ENCODE assay signal across 9 cellular contexts in the genomic region with DNA sequence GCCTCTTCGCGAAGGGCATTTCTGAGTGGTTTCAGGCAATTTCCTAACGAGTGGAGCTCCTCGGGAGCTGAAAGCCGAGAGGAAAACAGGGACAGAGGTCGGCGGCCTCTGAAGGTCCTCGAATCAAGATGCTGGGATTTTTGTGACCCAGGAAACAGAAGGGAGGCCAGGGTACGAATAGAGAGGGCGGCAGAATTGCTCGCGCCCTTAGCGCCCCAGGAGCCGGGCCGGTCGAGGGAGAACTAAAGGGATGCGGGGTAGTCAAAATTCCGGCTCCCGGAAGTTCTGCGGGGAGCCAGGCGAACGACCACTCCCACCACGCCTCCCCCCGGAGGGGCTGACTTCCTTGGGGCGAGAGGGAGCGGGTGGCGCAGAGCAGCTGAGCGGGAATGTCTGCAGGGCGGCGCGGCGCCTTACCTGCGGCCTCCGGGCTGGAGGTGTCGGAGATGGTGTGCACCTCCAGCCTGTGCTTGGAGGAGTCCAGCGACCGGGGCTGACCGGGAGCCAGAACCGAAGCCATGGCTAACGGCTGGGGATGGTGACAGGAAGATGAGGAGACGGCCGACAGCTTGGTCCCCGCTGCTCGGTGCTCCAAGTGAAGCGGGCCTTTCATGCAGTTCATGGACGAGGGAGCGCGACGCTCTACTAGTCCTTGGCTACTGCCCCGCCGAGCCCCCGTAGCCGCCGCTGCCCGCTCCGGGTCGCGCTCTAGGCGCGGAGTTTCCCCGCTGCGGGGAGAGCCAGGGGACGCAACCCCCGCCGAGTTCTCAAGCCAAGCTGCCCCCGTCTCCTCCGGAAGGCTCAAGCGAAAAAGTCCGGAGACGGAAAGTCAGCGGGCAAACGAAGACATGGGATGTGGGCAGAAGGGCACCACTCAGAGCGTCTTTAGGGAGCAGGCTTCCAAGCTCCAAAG. TPM values are rescaled to one million over a fixed set of nuclear protein-coding genes. Genes with fewer than 3 reads are reported as not detected.
DNase-seq lines count a peak whose midpoint lies in the region; ATAC-seq and TF ChIP-seq lines count a peak whose summit lies in the region.
"Had no signal": no experiment of that assay in that cellular context is flagged by ENCODE, and none has a peak within 500 bp of the region (broad histone marks: within the 10 kb centered on the region; RNA-seq: fewer than 3 reads in every experiment).

No MANE protein-coding gene starts in this region.

- WGBS in aorta, 2 donors = 4% methylated on average over 66 to 73 of the region's 73 CpGs

- no peak for DNase-seq in stimulated activated naive CD8-positive, alpha-beta T cell treated with anti-CD3 and anti-CD28 coated beads, Interleukin-15, Interleukin-2, amounts not matched to agents 100 U/mL and 50 U/mL, for 24 hours
- no peak for DNase-seq in MCF 10A (ENCODE audit: unreplicated experiment)
- DNase-seq in lower lobe of right lung = no peak
- peak in 1 of 2 donors; percentile 59 for DNase-seq in aorta
- no peak for DNase-seq in NCI-H146 (lab: John Stamatoyannopoulos, UW)
- no peak for DNase-seq in T1000 (lab: John Stamatoyannopoulos, UW)

- H3K4me3 Mint-ChIP-seq in stimulated activated naive CD8-positive, alpha-beta T cell treated with anti-CD3 and anti-CD28 coated beads, Interleukin-15, Interleukin-2, amounts not matched to agents 100 ng/mL and 50 ng/mL, for 24 hours = peak overlapping the region; percentile 60
- peak overlapping the region; percentile 80 for H3K4me3 Mint-ChIP-seq in MCF 10A (ENCODE audit: unreplicated experiment)

- CTCF ChIA-PET in MCF 10A (lab: Yijun Ruan, JAX) = interaction anchor here (0.8 to 1.0 kb wide), 4 partner anchors 9 to 515 kb away, joined by 3 read pairs; no protein-coding TSS in a partner anchor

- H3K27me3 Mint-ChIP-seq in stimulated activated naive CD8-positive, alpha-beta T cell treated with anti-CD3 and anti-CD28 coated beads, Interleukin-15, Interleukin-2, amounts not matched to agents 100 ng/mL and 50 ng/mL, for 24 hours = peaks cover 100% of the 10 kb centered on the region
- peaks cover 41% of the 10 kb centered on the region for H3K27me3 Mint-ChIP-seq in MCF 10A (ENCODE audit: insufficient read depth, unreplicated experiment)

- no peak overlapping the region for H3K27ac ChIP-seq in lower lobe of right lung
- no peak overlapping the region for H3K27ac ChIP-seq in aorta (ENCODE audit: low read depth in 1 of 2, low read length in 2 of 2)

- intact Hi-C loops in MCF 10A (cut with micrococcal nuclease) = no loop called here
- intact Hi-C loops in lower lobe of right lung (cut with DNase I) = no loop called here
- intact Hi-C loops in aorta (cut with DNase I) = no loop called here

- no peak overlapping the region for H3K27ac Mint-ChIP-seq in stimulated activated naive CD8-positive, alpha-beta T cell treated with anti-CD3 and anti-CD28 coated beads, Interleukin-15, Interleukin-2, amounts not matched to agents 100 ng/mL and 50 ng/mL, for 24 hours
- H3K27ac Mint-ChIP-seq in MCF 10A (ENCODE audit: low read depth, unreplicated experiment) = no peak overlapping the region

- H3K9me3 Mint-ChIP-seq in stimulated activated naive CD8-positive, alpha-beta T cell treated with anti-CD3 and anti-CD28 coated beads, Interleukin-15, Interleukin-2, amounts not matched to agents 100 ng/mL and 50 ng/mL, for 24 hours = no peaks in the 10 kb centered on the region
- H3K9me3 Mint-ChIP-seq in MCF 10A (ENCODE audit: unreplicated experiment) = peaks cover 8% of the 10 kb centered on the region

- H3K9me3 ChIP-seq in lower lobe of right lung (no peaks in the 10 kb centered on the region), aorta (ENCODE audit: control insufficient read depth, low read length) (peaks cover 3% of the 10 kb centered on the region)

- H3K36me3 Mint-ChIP-seq in stimulated activated naive CD8-positive, alpha-beta T cell treated with anti-CD3 and anti-CD28 coated beads, Interleukin-15, Interleukin-2, amounts not matched to agents 100 ng/mL and 50 ng/mL, for 24 hours (ENCODE audit: low read depth) = no peaks in the 10 kb centered on the region
- H3K36me3 Mint-ChIP-seq in MCF 10A (ENCODE audit: insufficient read depth, unreplicated experiment) = peaks cover 7% of the 10 kb centered on the region

- ATAC-seq in stimulated activated naive CD8-positive, alpha-beta T cell treated with anti-CD3 and anti-CD28 coated beads, Interleukin-15, Interleukin-2, amounts not matched to agents 100 U/mL and 50 U/mL, for 24 hours = no peak
- ATAC-seq in lower lobe of right lung (peak in 1 of 2 donors; percentile 13), aorta (ENCODE audit: low FRiP score) (peak; percentile 55), GM18517 (IDR thresholded peaks at IDR 0.05; ENCODE audit: unreplicated experiment) (no peak)

- H3K4me1 ChIP-seq in lower lobe of right lung (peaks cover 28% of the 10 kb centered on the region), aorta (ENCODE audit: control insufficient read depth in 1 of 2, insufficient read depth in 2 of 2, low read length in 2 of 2) (no peaks in the 10 kb centered on the region)

- peaks cover 46% of the 10 kb centered on the region for H3K4me1 Mint-ChIP-seq in stimulated activated naive CD8-positive, alpha-beta T cell treated with anti-CD3 and anti-CD28 coated beads, Interleukin-15, Interleukin-2, amounts not matched to agents 100 ng/mL and 50 ng/mL, for 24 hours (ENCODE audit: low read depth)
- no peaks in the 10 kb centered on the region for H3K4me1 Mint-ChIP-seq in MCF 10A (ENCODE audit: insufficient read depth, unreplicated experiment)

- TF ChIP-seq CTCF in MCF 10A (IDR thresholded peaks at IDR 0.05; ENCODE audit: unreplicated experiment) (no peak), lower lobe of right lung (IDR thresholded peaks at IDR 0.05) (no peak)

- POLR2A ChIA-PET in MCF 10A (lab: Yijun Ruan, JAX) = interaction anchor here (0.6 to 1.3 kb wide), 3 partner anchors 45 to 1052 kb away, joined by 3 to 4 read pairs (median 4); no protein-coding TSS in a partner anchor

- H3K4me3 ChIP-seq in lower lobe of right lung = peak overlapping the region; percentile 43
- H3K4me3 ChIP-seq in aorta (ENCODE audit: low read length in 2 of 2) = peak overlapping the region in 1 of 2 donors; percentile 1

- H3K27me3 ChIP-seq in lower lobe of right lung (ENCODE audit: low read depth) (peaks cover 99% of the 10 kb centered on the region), aorta (ENCODE audit: control insufficient read depth in 1 of 2, insufficient read depth in 2 of 2, low read length in 1 of 2) (peaks cover 0 to 5% of the 10 kb centered on the region in 2 donors)

- H3K36me3 ChIP-seq in lower lobe of right lung (no peaks in the 10 kb centered on the region), aorta (ENCODE audit: control insufficient read depth in 1 of 2, insufficient read depth in 2 of 2, low read length in 1 of 2) (no peaks in the 10 kb centered on the region)

- no TSS peak for BruUV-seq in MCF 10A (replicated peaks; lab: Mats Ljungman, UMichigan)

RNA-seq across cellular contexts. Expression of a gene that starts 0.8 kb away (rescaled TPM):
- 0.77 and 0.79 TPM in 2 replicates for total RNA-seq in MCF 10A (2022)
- total RNA-seq in lower lobe of right lung = not detected
- total RNA-seq in aorta = 1 to 10 TPM in 1 of 2 donors, not detected in 1; 1.0 TPM
- under 1 TPM in 1 of 2 donors, not detected in 1; 0.31 TPM for polyA plus RNA-seq in aorta
- total RNA-seq: lung microvascular endothelial cell had no signal
